Comparison of ENCODE assay signal across 8 cellular contexts in genomic region chr15:85483955-85484354, GRCh38.
DNase-seq lines count a peak whose midpoint lies in the region; ATAC-seq, FAIRE-seq and TF ChIP-seq lines count a peak whose summit lies in the region.
"Not testable (repeated sequence)": the region's sequence is repeated elsewhere in the genome, so short reads cannot be mapped to it uniquely, and the experiment has no call there.

No MANE protein-coding gene starts in this region.

- H3K27me3 Mint-ChIP-seq in GM23338 (ENCODE audit: insufficient read depth, low read depth, poor library complexity); T-helper 17 cell; astrocyte (ENCODE audit: low read depth, unreplicated experiment); naive thymus-derived CD8-positive, alpha-beta T cell; stimulated activated naive B cell treated with anti-CD40 and anti-IgM and Interleukin-4, amounts not matched to agents 10 μg/mL and 1 μg/mL and 100 μg/mL, for 72 hours: not testable (repeated sequence)

- H2AFZ ChIP-seq in GM23338; astrocyte (ENCODE audit: low read depth, low read length): not testable (repeated sequence)

- 97% methylated on average over 1 of the region's 1 CpG for WGBS in esophagus muscularis mucosa

- H3K27ac Mint-ChIP-seq in GM23338 (peak overlapping the region; percentile 65), T-helper 17 cell (peak overlapping the region; percentile 39), astrocyte (ENCODE audit: unreplicated experiment) (peak overlapping the region; percentile 86)
- peak overlapping the region in 6 of 10 donors; percentile 8 to 78 (median 20) for H3K27ac Mint-ChIP-seq in naive thymus-derived CD8-positive, alpha-beta T cell
- H3K27ac Mint-ChIP-seq in stimulated activated naive B cell treated with anti-CD40 and anti-IgM and Interleukin-4, amounts not matched to agents 10 μg/mL and 1 μg/mL and 100 μg/mL, for 72 hours, result peak overlapping the region; percentile 60

- H3K4me1 ChIP-seq in GM23338 (ENCODE audit: insufficient read depth), result peaks cover 20% of the 10 kb centered on the region
- peaks cover 20% of the 10 kb centered on the region for H3K4me1 ChIP-seq in astrocyte (ENCODE audit: insufficient read depth, low read length)
- peaks cover 38 to 96% (median 87%) of the 10 kb centered on the region in 4 donors for H3K4me1 ChIP-seq in esophagus muscularis mucosa

- ATAC-seq in GM23338; T-helper 17 cell; naive thymus-derived CD8-positive, alpha-beta T cell; stimulated activated naive B cell treated with anti-CD40 and anti-IgM and Interleukin-4, amounts not matched to agents 10 μg/mL and 1 μg/mL and 100 μg/mL, for 72 hours (replicated peaks): not testable (repeated sequence)

- not testable (repeated sequence) for H3K9me2 ChIP-seq in GM23338 (ENCODE audit: insufficient read depth)

- H3K27ac ChIP-seq in AG04450 (ENCODE audit: low read depth, low read length), result peak overlapping the region; percentile 3
- not testable (repeated sequence) for H3K27ac ChIP-seq in GM23338 (ENCODE audit: low read depth); astrocyte (ENCODE audit: low read depth, low read length)
- peak overlapping the region; percentile 63 to 70 (median 69) for H3K27ac ChIP-seq in esophagus muscularis mucosa (replicated peaks in 1 of 4)

- not testable (repeated sequence) for FAIRE-seq in astrocyte (lab: Jason Lieb, UNC)

- H3K4me1 Mint-ChIP-seq in GM23338 (peaks cover 37% of the 10 kb centered on the region), T-helper 17 cell (peaks cover 48% of the 10 kb centered on the region), astrocyte (ENCODE audit: low read depth, unreplicated experiment) (peaks cover 80% of the 10 kb centered on the region)
- peaks cover 30 to 80% (median 76%) of the 10 kb centered on the region in 4 donors for H3K4me1 Mint-ChIP-seq in naive thymus-derived CD8-positive, alpha-beta T cell
- H3K4me1 Mint-ChIP-seq in stimulated activated naive B cell treated with anti-CD40 and anti-IgM and Interleukin-4, amounts not matched to agents 10 μg/mL and 1 μg/mL and 100 μg/mL, for 72 hours, result peaks cover 39 to 83% of the 10 kb centered on the region in 2 donors

- H3K4me3 ChIP-seq in AG04450 (ENCODE audit: low read depth, low read length); GM23338; astrocyte (ENCODE audit: insufficient read depth, low read depth, low read length); esophagus muscularis mucosa: not testable (repeated sequence)

- not testable (repeated sequence) for H3K4me3 Mint-ChIP-seq in GM23338; T-helper 17 cell; astrocyte (ENCODE audit: unreplicated experiment); naive thymus-derived CD8-positive, alpha-beta T cell; stimulated activated naive B cell treated with anti-CD40 and anti-IgM and Interleukin-4, amounts not matched to agents 10 μg/mL and 1 μg/mL and 100 μg/mL, for 72 hours

- H3K36me3 Mint-ChIP-seq in GM23338 (ENCODE audit: low read depth); T-helper 17 cell (ENCODE audit: low read depth); astrocyte (ENCODE audit: low read depth, unreplicated experiment); stimulated activated naive B cell treated with anti-CD40 and anti-IgM and Interleukin-4, amounts not matched to agents 10 μg/mL and 1 μg/mL and 100 μg/mL, for 72 hours: not testable (repeated sequence)
- H3K36me3 Mint-ChIP-seq in naive thymus-derived CD8-positive, alpha-beta T cell, result peaks cover 0 to 15% (median 4%) of the 10 kb centered on the region in 3 donors

- POLR2A ChIA-PET in AG04450 (lab: Yijun Ruan, JAX), result interaction anchor here (0.6 kb wide), 1 partner anchor 40 kb away, joined by 3 read pairs; no protein-coding TSS in a partner anchor
- POLR2A ChIA-PET in naive thymus-derived CD8-positive, alpha-beta T cell (lab: Charles Lee), result interaction anchor here (0.5 kb wide), 1 partner anchor 192 kb away, joined by 4 read pairs; no protein-coding TSS in a partner anchor

- TF ChIP-seq CTCF in AG04450 (IDR thresholded peaks at IDR 0.05; ENCODE audit: low read depth, low read length); GM23338 (conservative IDR thresholded peaks at IDR 0.05; ENCODE audit: low read depth in 2 of 2); astrocyte (IDR thresholded peaks at IDR 0.05; ENCODE audit: insufficient read depth, low read depth, low read length); esophagus muscularis mucosa (IDR thresholded peaks at IDR 0.05): not testable (repeated sequence)

- not testable (repeated sequence) for H3K27me3 ChIP-seq in AG04450 (ENCODE audit: control insufficient read depth, insufficient read depth, low read length); GM23338 (ENCODE audit: insufficient read depth); astrocyte (ENCODE audit: insufficient read depth, low read length); esophagus muscularis mucosa

- not testable (repeated sequence) for DNase-seq in AG04450 (ENCODE audit: low read depth, low spot score); GM23338 (ENCODE audit: low spot score); T-helper 17 cell; astrocyte (ENCODE audit: low read depth); esophagus muscularis mucosa (ENCODE audit: extremely low spot score); naive thymus-derived CD8-positive, alpha-beta T cell; stimulated activated naive B cell treated with anti-CD40 and anti-IgM and Interleukin-4, amounts not matched to agents 10 μg/mL and 1 μg/mL and 100 μg/mL, for 72 hours
- peak; percentile 82 for DNase-seq in NCI-H69 (lab: John Stamatoyannopoulos, UW)

- H3K79me2 ChIP-seq in GM23338 (replicated peaks; ENCODE audit: insufficient read depth) (peaks cover 71% of the 10 kb centered on the region), astrocyte (ENCODE audit: insufficient read depth, low read length) (peaks cover 73% of the 10 kb centered on the region)

- TF ChIP-seq EP300 in esophagus muscularis mucosa (IDR thresholded peaks at IDR 0.05), result not testable (repeated sequence)

- H3K36me3 ChIP-seq in GM23338 (ENCODE audit: insufficient read depth); astrocyte (ENCODE audit: insufficient read depth, low read length); esophagus muscularis mucosa: not testable (repeated sequence)

- TF ChIP-seq POLR2A in esophagus muscularis mucosa (IDR thresholded peaks at IDR 0.05; ENCODE audit: low read depth), result not testable (repeated sequence)

- H4K20me1 ChIP-seq in GM23338 (replicated peaks; ENCODE audit: insufficient read depth) (peaks cover 24% of the 10 kb centered on the region), astrocyte (ENCODE audit: insufficient read depth, low read length) (peaks cover 38% of the 10 kb centered on the region)

- H3K4me2 ChIP-seq in GM23338; astrocyte (ENCODE audit: low read length): not testable (repeated sequence)

- H3F3A ChIP-seq in GM23338 (replicated peaks; ENCODE audit: low read depth), result not testable (repeated sequence)

- H3K9me3 Mint-ChIP-seq in GM23338; astrocyte (ENCODE audit: unreplicated experiment); naive thymus-derived CD8-positive, alpha-beta T cell; stimulated activated naive B cell treated with anti-CD40 and anti-IgM and Interleukin-4, amounts not matched to agents 10 μg/mL and 1 μg/mL and 100 μg/mL, for 72 hours: not testable (repeated sequence)

- intact Hi-C loops in esophagus muscularis mucosa (cut with DNase I), result loop anchor here (10.0 kb wide), 3 partner anchors 101 to 241 kb away; no protein-coding TSS in a partner anchor

- not testable (repeated sequence) for H3K9me3 ChIP-seq in AG04450 (ENCODE audit: control insufficient read depth, insufficient read depth, low read length); T-helper 17 cell (ENCODE audit: control insufficient read depth, low read length, poor library complexity, severe bottlenecking); astrocyte (ENCODE audit: insufficient read depth, low read depth, low read length); esophagus muscularis mucosa

- not testable (repeated sequence) for H3K9ac ChIP-seq in astrocyte (ENCODE audit: low read length)

- CTCF ChIA-PET in AG04450 (lab: Charles Lee), result interaction anchor here (0.6 to 1.0 kb wide), 5 partner anchors 20 to 194 kb away, joined by 3 to 4 read pairs (median 4); no protein-coding TSS in a partner anchor

Comparison
In these comparisons a context has a peak if more than half of its experiments do, and no peak if none do; other contexts are left out.
1. H3K27ac Mint-ChIP-seq: peak in every context shown above with its lines; median percentile 86 in astrocyte; 65 in GM23338; 60 in stimulated activated naive B cell treated with anti-CD40 and anti-IgM and Interleukin-4, amounts not matched to agents 10 μg/mL and 1 μg/mL and 100 μg/mL, for 72 hours; 39 in T-helper 17 cell; 20 in naive thymus-derived CD8-positive, alpha-beta T cell.